Comparison of ENCODE assay signal across 8 cellular contexts in genomic region chr14:68283378-68284123, GRCh38.
DNase-seq lines count a peak whose midpoint lies in the region; TF ChIP-seq lines count a peak whose summit lies in the region.

No MANE protein-coding gene starts in this region.

- H3K27me3 Mint-ChIP-seq in activated naive CD4-positive, alpha-beta T cell treated with anti-CD3 and anti-CD28 coated beads, Interleukin-2, amount 10 ng/mL, durations not matched to agents 7 days and 5 days: no peaks in the 10 kb centered on the region

- H3K27ac ChIP-seq in Karpas-422 (ENCODE audit: low read length) (no peak overlapping the region), neuronal stem cell (replicated peaks; ENCODE audit: low read length) (no peak overlapping the region)

- H3K4ac ChIP-seq in neuronal stem cell (ENCODE audit: low read length): no peak overlapping the region

- TF ChIP-seq CTCF in GM20000 (IDR thresholded peaks at IDR 0.05; ENCODE audit: extremely low read depth, missing control alignments): no peak

- H2AFZ ChIP-seq in Karpas-422 (ENCODE audit: low read length) (no peak overlapping the region; the same call in 1 of the 2 replicates), neuronal stem cell (ENCODE audit: low read length) (no peak overlapping the region)

- no peaks in the 10 kb centered on the region for H3K9me2 ChIP-seq in Karpas-422 (replicated peaks; ENCODE audit: insufficient read depth, low read length)

- H3K4me2 ChIP-seq in Karpas-422 (ENCODE audit: low read depth, low read length, poor library complexity, severe bottlenecking) (peak overlapping the region; percentile 1), neuronal stem cell (ENCODE audit: insufficient read depth, low read length, poor library complexity, severe bottlenecking) (no peak overlapping the region)

- H3K79me1 ChIP-seq in neuronal stem cell (ENCODE audit: low read depth, low read length): no peaks in the 10 kb centered on the region

- no peaks in the 10 kb centered on the region for H3K36me3 ChIP-seq in Karpas-422 (ENCODE audit: insufficient read depth, low read length)
- H3K36me3 ChIP-seq in neuronal stem cell (replicated peaks in 1 of 2; ENCODE audit: control insufficient read depth in 2 of 2, insufficient read depth in 2 of 2, low read length in 2 of 2): no peaks in the 10 kb centered on the region
- H3K36me3 ChIP-seq in MG63: no peaks in the 10 kb centered on the region

- no peak overlapping the region for H4K8ac ChIP-seq in neuronal stem cell (ENCODE audit: low read depth, low read length)

- H3K9ac ChIP-seq in Karpas-422 (ENCODE audit: low read length) (0 out of 2 replicates have a peak overlapping the region, but pooled peaks have one; percentile 1), neuronal stem cell (ENCODE audit: low read depth, low read length, poor library complexity) (no peak overlapping the region)

- H2BK120ac ChIP-seq in neuronal stem cell (ENCODE audit: low read depth, low read length): peak overlapping the region; percentile 14

- no peak overlapping the region for H3K4me3 ChIP-seq in Karpas-422 (ENCODE audit: low read length)
- H3K4me3 ChIP-seq in neuronal stem cell (ENCODE audit: low read length in 2 of 2): no peak overlapping the region
- H3K4me3 ChIP-seq in MG63: no peak overlapping the region

- peak; percentile 42 for DNase-seq in GM20000 (ENCODE audit: low spot score)
- DNase-seq in Karpas-422: peak; percentile 72
- peak; percentile 78 for DNase-seq in activated naive CD4-positive, alpha-beta T cell treated with anti-CD3 and anti-CD28 coated beads, Interleukin-2, amount 10 ng/mL, durations not matched to agents 7 days and 5 days
- DNase-seq in neuronal stem cell (ENCODE audit: low spot score): no peak
- DNase-seq in NCI-H128 (lab: John Stamatoyannopoulos, UW; ENCODE audit: unreplicated experiment): no peak
- DNase-seq in MG63: no peak
- DNase-seq in SHP77 (lab: John Stamatoyannopoulos, UW): no peak
- no peak for DNase-seq in NCI-H82 treated with DMSO at 0.1 percent for 48 hours (lab: John Stamatoyannopoulos, UW; ENCODE audit: unreplicated experiment)

- H3K9me3 ChIP-seq in Karpas-422 (ENCODE audit: low read length) (no peaks in the 10 kb centered on the region), neuronal stem cell (replicated peaks in 1 of 2; ENCODE audit: control insufficient read depth in 2 of 2, insufficient read depth in 1 of 2, low read depth in 1 of 2, low read length in 2 of 2) (no peaks in the 10 kb centered on the region), MG63 (no peaks in the 10 kb centered on the region)

- peak overlapping the region; percentile 96 for H3K27ac Mint-ChIP-seq in activated naive CD4-positive, alpha-beta T cell treated with anti-CD3 and anti-CD28 coated beads, Interleukin-2, amount 10 ng/mL, durations not matched to agents 7 days and 5 days

- no peak overlapping the region for H2BK5ac ChIP-seq in neuronal stem cell (ENCODE audit: low read length)

- peak overlapping the region; percentile 9 for H3K18ac ChIP-seq in neuronal stem cell (ENCODE audit: low read length)

- H3K27me3 ChIP-seq in Karpas-422 (ENCODE audit: low read length) (no peaks in the 10 kb centered on the region), neuronal stem cell (ENCODE audit: control insufficient read depth in 3 of 3, insufficient read depth in 3 of 3, low read depth in 1 of 3, low read length in 3 of 3) (no peaks in the 10 kb centered on the region), MG63 (no peaks in the 10 kb centered on the region)

- H3K4me3 Mint-ChIP-seq in activated naive CD4-positive, alpha-beta T cell treated with anti-CD3 and anti-CD28 coated beads, Interleukin-2, amount 10 ng/mL, durations not matched to agents 7 days and 5 days: peak overlapping the region; percentile 18

- peak overlapping the region; percentile 39 for H3K14ac ChIP-seq in neuronal stem cell (ENCODE audit: low read length)

- H3K4me1 Mint-ChIP-seq in activated naive CD4-positive, alpha-beta T cell treated with anti-CD3 and anti-CD28 coated beads, Interleukin-2, amount 10 ng/mL, durations not matched to agents 7 days and 5 days: peaks cover 54% of the 10 kb centered on the region

- no peak overlapping the region for H3K23ac ChIP-seq in neuronal stem cell (ENCODE audit: low read depth, low read length, poor library complexity)

- H4K91ac ChIP-seq in neuronal stem cell (ENCODE audit: low read depth, low read length, poor library complexity): no peak overlapping the region

- peaks cover 4% of the 10 kb centered on the region for H3K36me3 Mint-ChIP-seq in activated naive CD4-positive, alpha-beta T cell treated with anti-CD3 and anti-CD28 coated beads, Interleukin-2, amount 10 ng/mL, durations not matched to agents 7 days and 5 days

- no CpG with 5 or more reads among the region's 11 CpGs for WGBS in neuronal stem cell (ENCODE audit: extremely low coverage in 2 of 2, insufficient read length in 2 of 2, insufficient replicate concordance in 1 of 2), 2 donors

- H4K20me1 ChIP-seq in Karpas-422 (ENCODE audit: insufficient read depth, low read depth, low read length): no peaks in the 10 kb centered on the region

- H3K4me1 ChIP-seq in Karpas-422 (ENCODE audit: low read length) (peaks cover 35% of the 10 kb centered on the region), neuronal stem cell (ENCODE audit: control insufficient read depth in 2 of 2, insufficient read depth in 1 of 2, low read depth in 1 of 2, low read length in 2 of 2) (peaks cover 10 to 17% of the 10 kb centered on the region in 2 donors)

- H3K9me3 Mint-ChIP-seq in activated naive CD4-positive, alpha-beta T cell treated with anti-CD3 and anti-CD28 coated beads, Interleukin-2, amount 10 ng/mL, durations not matched to agents 7 days and 5 days: no peaks in the 10 kb centered on the region

- H3K79me2 ChIP-seq in Karpas-422 (ENCODE audit: low read length): no peaks in the 10 kb centered on the region

- H2AK5ac ChIP-seq in neuronal stem cell (ENCODE audit: low read depth, low read length): peak overlapping the region; percentile 43

- peak overlapping the region; percentile 44 for H2BK12ac ChIP-seq in neuronal stem cell (ENCODE audit: low read length)

- CTCF ChIA-PET in activated naive CD4-positive, alpha-beta T cell treated with anti-CD3 and anti-CD28 coated beads, Interleukin-2, amount 10 ng/mL, durations not matched to agents 7 days and 5 days (lab: Charles Lee): interaction anchor here (0.6 to 2.6 kb wide), 11 partner anchors 14 to 539 kb away, joined by 3 to 13 read pairs (median 3); no protein-coding TSS in a partner anchor

- H2BK15ac ChIP-seq in neuronal stem cell (ENCODE audit: low read length): peak overlapping the region; percentile 22

Comparison
In these comparisons a context has a peak if more than half of its experiments do, and no peak if none do; other contexts are left out.
1. DNase-seq: peak in GM20000 (single experiment), Karpas-422 (single experiment) and activated naive CD4-positive, alpha-beta T cell treated with anti-CD3 and anti-CD28 coated beads, Interleukin-2, amount 10 ng/mL, durations not matched to agents 7 days and 5 days (single experiment); none in neuronal stem cell (single experiment), NCI-H128 (single experiment), MG63 (single experiment), SHP77 (0 of 2) and NCI-H82 treated with DMSO at 0.1 percent for 48 hours (single experiment).